ENCODE assay signal across 8 cellular contexts in the genomic region with DNA sequence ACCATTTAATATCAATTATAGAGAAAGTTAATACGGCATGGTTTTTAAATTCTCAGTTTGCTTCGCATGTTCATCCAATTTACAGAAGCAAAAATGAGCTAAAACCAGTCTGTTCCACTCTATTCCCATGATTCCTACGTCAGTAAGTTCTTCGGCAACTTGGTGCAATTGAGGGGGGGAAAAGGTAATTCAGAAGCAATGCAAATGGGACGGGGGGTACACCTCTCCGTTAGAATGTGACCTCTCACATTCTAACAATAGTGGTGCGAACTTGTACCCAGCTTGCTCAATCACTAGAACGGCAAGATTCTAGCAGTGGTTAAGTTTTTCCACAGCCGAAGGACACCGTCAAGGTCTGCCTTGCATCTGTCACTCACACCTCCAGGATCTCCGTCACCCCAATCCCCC. TPM values are rescaled to one million over a fixed set of nuclear protein-coding genes. Genes with fewer than 3 reads are reported as not detected.
DNase-seq lines count a peak whose midpoint lies in the region; ATAC-seq and TF ChIP-seq lines count a peak whose summit lies in the region.

No MANE protein-coding gene starts in this region.

- peak overlapping the region; percentile 87 for H3K4me3 Mint-ChIP-seq in activated CD8-positive, alpha-beta memory T cell treated with anti-CD3 and anti-CD28 coated beads, Interleukin-2, amount 10 ng/mL, durations not matched to agents 7 days and 5 days
- peak overlapping the region; percentile 92 for H3K4me3 Mint-ChIP-seq in neural progenitor cell

- no peak overlapping the region for H3K27ac ChIP-seq in SK-N-MC
- peak overlapping the region; percentile 75 to 84 for H3K27ac ChIP-seq in esophagus (ENCODE audit: low read depth in 2 of 2, low read length in 1 of 2)
- H3K27ac ChIP-seq in neural progenitor cell = no peak overlapping the region

- H3K27me3 ChIP-seq in esophagus (ENCODE audit: control insufficient read depth in 1 of 2, insufficient read depth in 2 of 2, low read length in 2 of 2) = no peaks in the 10 kb centered on the region
- peaks cover 10% of the 10 kb centered on the region for H3K27me3 ChIP-seq in neural progenitor cell

- H3K9ac ChIP-seq in SK-N-MC (ENCODE audit: insufficient read length) (peak overlapping the region; percentile 76), neural progenitor cell (no peak overlapping the region)

- H3K4me3 ChIP-seq in SK-N-MC (peak overlapping the region; percentile 92), esophagus (ENCODE audit: low read depth in 1 of 2, low read length in 2 of 2) (peak overlapping the region; percentile 52 to 89), neural progenitor cell (peak overlapping the region; percentile 61)

- H3K36me3 ChIP-seq in SK-N-MC (ENCODE audit: insufficient read depth, low read length) (no peaks in the 10 kb centered on the region), esophagus (ENCODE audit: control insufficient read depth in 2 of 2, insufficient read depth in 2 of 2, low read length in 1 of 2) (no peaks in the 10 kb centered on the region), neural progenitor cell (no peaks in the 10 kb centered on the region)

- 3% methylated on average over 11 of the region's 11 CpGs for WGBS in esophagus, 2 donors

- no peaks in the 10 kb centered on the region for H3K27me3 Mint-ChIP-seq in activated CD8-positive, alpha-beta memory T cell treated with anti-CD3 and anti-CD28 coated beads, Interleukin-2, amount 10 ng/mL, durations not matched to agents 7 days and 5 days
- H3K27me3 Mint-ChIP-seq in neural progenitor cell (ENCODE audit: insufficient read depth, low read depth) = peaks cover under 1% of the 10 kb centered on the region

- CTCF ChIA-PET in activated CD8-positive, alpha-beta memory T cell treated with anti-CD3 and anti-CD28 coated beads, Interleukin-2, amount 10 ng/mL, durations not matched to agents 7 days and 5 days (lab: Charles Lee) = interaction anchor here (1.0 to 4.2 kb wide), 4 partner anchors 11 to 296 kb away, joined by 3 to 24 read pairs (median 8); partner anchors contain the start of genes CASP6 and SEC24B

- H3K9me3 Mint-ChIP-seq in activated CD8-positive, alpha-beta memory T cell treated with anti-CD3 and anti-CD28 coated beads, Interleukin-2, amount 10 ng/mL, durations not matched to agents 7 days and 5 days (ENCODE audit: low read depth) = no peaks in the 10 kb centered on the region
- H3K9me3 Mint-ChIP-seq in neural progenitor cell = no peaks in the 10 kb centered on the region

- DNase-seq in activated CD8-positive, alpha-beta memory T cell treated with anti-CD3 and anti-CD28 coated beads, Interleukin-2, amount 10 ng/mL, durations not matched to agents 7 days and 5 days = no peak
- no peak for DNase-seq in activated CD8-positive, alpha-beta memory T cell treated with anti-CD3 and anti-CD28 coated beads for 24 hours
- DNase-seq in SK-N-MC (ENCODE audit: low read depth, low spot score) (no peak), neural progenitor cell (ENCODE audit: low spot score) (peak; percentile 11), left lobe of liver (ENCODE audit: low spot score) (no peak), GOT3 (lab: John Stamatoyannopoulos, UW) (no peak)

- no peak for TF ChIP-seq CTCF in neural progenitor cell (IDR thresholded peaks at IDR 0.05)

- peaks cover 18% of the 10 kb centered on the region for H3K4me1 Mint-ChIP-seq in activated CD8-positive, alpha-beta memory T cell treated with anti-CD3 and anti-CD28 coated beads, Interleukin-2, amount 10 ng/mL, durations not matched to agents 7 days and 5 days
- H3K4me1 Mint-ChIP-seq in neural progenitor cell = peaks cover 11% of the 10 kb centered on the region

- peak overlapping the region; percentile 71 for H3K27ac Mint-ChIP-seq in activated CD8-positive, alpha-beta memory T cell treated with anti-CD3 and anti-CD28 coated beads, Interleukin-2, amount 10 ng/mL, durations not matched to agents 7 days and 5 days
- no peak overlapping the region for H3K27ac Mint-ChIP-seq in neural progenitor cell

- no peaks in the 10 kb centered on the region for H4K20me1 ChIP-seq in neural progenitor cell (ENCODE audit: low read depth)

- peaks cover 41% of the 10 kb centered on the region for H3K79me2 ChIP-seq in neural progenitor cell (ENCODE audit: low read depth)

- no peak for ATAC-seq in activated CD8-positive, alpha-beta memory T cell treated with anti-CD3 and anti-CD28 coated beads, Interleukin-2, amount 10 ng/mL, durations not matched to agents 7 days and 5 days
- ATAC-seq in left lobe of liver (no peak), GM18520 (IDR thresholded peaks at IDR 0.05; ENCODE audit: unreplicated experiment) (no peak)

- peaks cover 15% of the 10 kb centered on the region for H3K36me3 Mint-ChIP-seq in activated CD8-positive, alpha-beta memory T cell treated with anti-CD3 and anti-CD28 coated beads, Interleukin-2, amount 10 ng/mL, durations not matched to agents 7 days and 5 days
- H3K36me3 Mint-ChIP-seq in neural progenitor cell = no peaks in the 10 kb centered on the region

- H2AFZ ChIP-seq in neural progenitor cell (replicated peaks) = peak overlapping the region; percentile 98

- peaks cover 0 to 2% of the 10 kb centered on the region in 2 donors for H3K4me1 ChIP-seq in esophagus (ENCODE audit: control insufficient read depth in 2 of 2, insufficient read depth in 2 of 2, low read length in 1 of 2)
- H3K4me1 ChIP-seq in neural progenitor cell = peaks cover 7% of the 10 kb centered on the region

- no peaks in the 10 kb centered on the region for H3K9me3 ChIP-seq in SK-N-MC (ENCODE audit: low read depth, low read length)
- no peaks in the 10 kb centered on the region for H3K9me3 ChIP-seq in esophagus (ENCODE audit: control insufficient read depth in 2 of 2, insufficient read depth in 1 of 2, low read depth in 1 of 2, low read length in 1 of 2)
- H3K9me3 ChIP-seq in neural progenitor cell (ENCODE audit: low read depth) = no peaks in the 10 kb centered on the region

- H3F3A ChIP-seq in neural progenitor cell (ENCODE audit: low read depth) = peaks cover 10% of the 10 kb centered on the region

- H3K4me2 ChIP-seq in neural progenitor cell = peak overlapping the region; percentile 97

RNA-seq across cellular contexts. Expression of gene PLA2G12A, which starts 0.7 kb away (rescaled TPM):
- total RNA-seq in activated CD8-positive, alpha-beta memory T cell treated with anti-CD3 and anti-CD28 coated beads, Interleukin-2, amount 10 ng/mL, durations not matched to agents 7 days and 5 days = 10 to 100 TPM; 14.4 to 14.6 TPM
- 10 to 100 TPM in 1 of 2 donors, 1 to 10 TPM in 1; 5.5 to 24.8 TPM for polyA plus RNA-seq in esophagus
- total RNA-seq in neural progenitor cell (ENCODE audit: low replicate concordance) = 8.1 and 17.8 TPM in 2 replicates
- total RNA-seq in left lobe of liver = 38.9 TPM

RNA-seq across cellular contexts. Expression of gene CASP6, which starts 25.9 kb away (rescaled TPM):
- 10 to 100 TPM; 20.3 to 20.8 TPM for total RNA-seq in activated CD8-positive, alpha-beta memory T cell treated with anti-CD3 and anti-CD28 coated beads, Interleukin-2, amount 10 ng/mL, durations not matched to agents 7 days and 5 days
- 10 to 100 TPM in 1 of 2 donors, 1 to 10 TPM in 1; 7.2 to 11.2 TPM for polyA plus RNA-seq in esophagus
- total RNA-seq in neural progenitor cell (ENCODE audit: low replicate concordance) (33.0 and 37.2 TPM in 2 replicates), left lobe of liver (16.5 TPM)

Comparison
In these comparisons a context has a peak if more than half of its experiments do, and no peak if none do; other contexts are left out.
1. H3K27ac ChIP-seq: peak in esophagus (2 of 2); none in SK-N-MC (single experiment) and neural progenitor cell (single experiment).
2. Peak in every context shown above with its lines, with median percentiles within 50 percentile points of each other: H3K4me3 ChIP-seq.